In genomic region chr1:63124666-63125191, GRCh38 we compare ENCODE assay signal across 8 cellular contexts.
A peak's percentile ranks its signal among the peaks of the same experiment; 100 is the strongest.
DNase-seq lines count a peak whose midpoint lies in the region; ATAC-seq and TF ChIP-seq lines count a peak whose summit lies in the region.

No MANE protein-coding gene starts in this region.

- no peaks in the 10 kb centered on the region for H3K36me3 Mint-ChIP-seq in CD4-positive, alpha-beta T cell (ENCODE audit: low read depth)

- POLR2A ChIA-PET in CD4-positive, alpha-beta T cell (lab: Charles Lee) = no interaction called here

- H3K27me3 Mint-ChIP-seq in CD4-positive, alpha-beta T cell = peaks cover 10% of the 10 kb centered on the region

- no peaks in the 10 kb centered on the region for H4K20me1 ChIP-seq in MM.1S (ENCODE audit: insufficient read depth, low read length)

- H3K27ac ChIP-seq in MM.1S (ENCODE audit: low read length) = no peak overlapping the region; the same call in 1 of the 2 replicates
- no peak overlapping the region for H3K27ac ChIP-seq in CD4-positive, alpha-beta T cell (ENCODE audit: low read depth, low read length)

- H3K27ac Mint-ChIP-seq in CD4-positive, alpha-beta T cell = no peak overlapping the region

- intact Hi-C loops in CD4-positive, alpha-beta T cell (cut with DNase I, micrococcal nuclease) = no loop called here

- H3K4me3 Mint-ChIP-seq in CD4-positive, alpha-beta T cell = no peak overlapping the region

- H3K79me2 ChIP-seq in MM.1S (ENCODE audit: low read length) = no peaks in the 10 kb centered on the region

- no peaks in the 10 kb centered on the region for H3K9me3 Mint-ChIP-seq in CD4-positive, alpha-beta T cell

- H3K4me1 ChIP-seq in MM.1S (ENCODE audit: low read length) = peaks cover 12% of the 10 kb centered on the region

- H2AFZ ChIP-seq in MM.1S (ENCODE audit: low read length) = peak overlapping the region; percentile 35

- ATAC-seq in GM21786 (IDR thresholded peaks at IDR 0.05; ENCODE audit: unreplicated experiment) (peak; percentile 82), omental fat pad (ENCODE audit: low FRiP score) (no peak)
- ATAC-seq in CD4-positive, alpha-beta T cell (ENCODE audit: poor library complexity) = no peak

- no peak for TF ChIP-seq CTCF in MM.1S (IDR thresholded peaks at IDR 0.05; ENCODE audit: low read length)
- no peak for TF ChIP-seq CTCF in omental fat pad (IDR thresholded peaks at IDR 0.05)
- TF ChIP-seq CTCF in CD4-positive, alpha-beta T cell (IDR thresholded peaks at IDR 0.05) = no peak

- no peaks in the 10 kb centered on the region for H3K4me1 Mint-ChIP-seq in CD4-positive, alpha-beta T cell (ENCODE audit: low read depth)

- H3K27me3 ChIP-seq in MM.1S (replicated peaks; ENCODE audit: insufficient read depth, low read length) = no peaks in the 10 kb centered on the region
- H3K27me3 ChIP-seq in CD4-positive, alpha-beta T cell (ENCODE audit: control insufficient read depth, insufficient read depth, low read length) = no peaks in the 10 kb centered on the region

- DNase-seq in ELR (ENCODE audit: low read depth) (peak; percentile 83), MM.1S (peak; percentile 64), foreskin melanocyte (peak; percentile 100), CD1c-positive myeloid dendritic cell (ENCODE audit: extremely low spot score) (no peak), SHP77 (lab: John Stamatoyannopoulos, UW) (no peak), omental fat pad (ENCODE audit: low spot score) (no peak)
- DNase-seq in CD4-positive, alpha-beta T cell = no peak

- peak overlapping the region; percentile 54 for H3K4me2 ChIP-seq in MM.1S (ENCODE audit: low read depth, low read length)

- CTCF ChIA-PET in CD4-positive, alpha-beta T cell (lab: Charles Lee) = no interaction called here

- no peaks in the 10 kb centered on the region for H3K9me2 ChIP-seq in MM.1S (replicated peaks; ENCODE audit: insufficient read depth, low read length)

- no peaks in the 10 kb centered on the region for H3K9me3 ChIP-seq in MM.1S (replicated peaks; ENCODE audit: insufficient read depth, low read length)
- H3K9me3 ChIP-seq in CD4-positive, alpha-beta T cell (ENCODE audit: control insufficient read depth, low read length) = no peaks in the 10 kb centered on the region

- no peaks in the 10 kb centered on the region for H3F3A ChIP-seq in MM.1S (ENCODE audit: insufficient read depth, low read length)

- 0 out of 2 replicates have a peak overlapping the region, but pooled peaks have one; percentile 9 for H3K4me3 ChIP-seq in MM.1S (ENCODE audit: low read length)

- no peaks in the 10 kb centered on the region for H3K36me3 ChIP-seq in MM.1S (replicated peaks; ENCODE audit: insufficient read depth, low read length)

- H3K9ac ChIP-seq in MM.1S (ENCODE audit: low read length) = no peak overlapping the region

Comparison
In these comparisons a context has a peak if more than half of its experiments do, and no peak if none do; other contexts are left out.
1. DNase-seq: peak in ELR (single experiment), MM.1S (single experiment) and foreskin melanocyte (single experiment); none in CD1c-positive myeloid dendritic cell (single experiment), SHP77 (0 of 2), omental fat pad (single experiment) and CD4-positive, alpha-beta T cell (0 of 10).